Comparison of ENCODE assay signal across 8 cellular contexts in genomic region chr2:193963472-193964119, GRCh38.
DNase-seq lines count a peak whose midpoint lies in the region; ATAC-seq, FAIRE-seq and TF ChIP-seq lines count a peak whose summit lies in the region.

No MANE protein-coding gene starts in this region.

- H3K27ac ChIP-seq in endothelial cell of umbilical vein (ENCODE audit: insufficient read depth, low read depth, low read length): no peak overlapping the region
- H3K27ac ChIP-seq in lower lobe of right lung: no peak overlapping the region

- H3K9me3 Mint-ChIP-seq in activated CD4-positive, alpha-beta memory T cell treated with anti-CD3 and anti-CD28 coated beads for 36 hours: no peaks in the 10 kb centered on the region

- POLR2A ChIA-PET in endothelial cell of umbilical vein (lab: Charles Lee): no interaction called here
- POLR2A ChIA-PET in activated CD4-positive, alpha-beta memory T cell treated with anti-CD3 and anti-CD28 coated beads for 36 hours (lab: Charles Lee): no interaction called here

- H3K36me3 ChIP-seq in HAP-1 (replicated peaks) (no peaks in the 10 kb centered on the region), endothelial cell of umbilical vein (ENCODE audit: control insufficient read depth in 2 of 2, extremely low read depth in 1 of 2, insufficient read depth in 2 of 2, low read length in 2 of 2) (no peaks in the 10 kb centered on the region), lower lobe of right lung (no peaks in the 10 kb centered on the region)

- intact Hi-C loops in endothelial cell of umbilical vein (cut with micrococcal nuclease): loop anchor here (1.0 to 5.0 kb wide), 2 partner anchors 268 to 854 kb away; no protein-coding TSS in a partner anchor
- intact Hi-C loops in lower lobe of right lung (cut with DNase I): no loop called here
- intact Hi-C loops in activated CD4-positive, alpha-beta memory T cell treated with anti-CD3 and anti-CD28 coated beads for 36 hours (cut with micrococcal nuclease): no loop called here

- H3K9me1 ChIP-seq in endothelial cell of umbilical vein (replicated peaks; ENCODE audit: control insufficient read depth, extremely low read depth, insufficient read depth, low read length): no peaks in the 10 kb centered on the region

- no peaks in the 10 kb centered on the region; the same call in 1 of the 2 replicates for H3K4me1 ChIP-seq in HAP-1
- no peaks in the 10 kb centered on the region for H3K4me1 ChIP-seq in endothelial cell of umbilical vein (ENCODE audit: control insufficient read depth, extremely low read depth, insufficient read depth, low read length)
- no peaks in the 10 kb centered on the region for H3K4me1 ChIP-seq in lower lobe of right lung

- H3K27ac Mint-ChIP-seq in activated CD4-positive, alpha-beta memory T cell treated with anti-CD3 and anti-CD28 coated beads for 36 hours: no peak overlapping the region

- no peaks in the 10 kb centered on the region for H3K79me2 ChIP-seq in endothelial cell of umbilical vein (ENCODE audit: control insufficient read depth, insufficient read depth, low read length)

- H3K4me1 Mint-ChIP-seq in activated CD4-positive, alpha-beta memory T cell treated with anti-CD3 and anti-CD28 coated beads for 36 hours (ENCODE audit: low read depth): no peaks in the 10 kb centered on the region

- no peak for FAIRE-seq in endothelial cell of umbilical vein (lab: Jason Lieb, UNC)

- no TSS peak for BruUV-seq in endothelial cell of umbilical vein (replicated peaks; lab: Mats Ljungman, UMichigan)

- no peak for ATAC-seq in GM19324 (IDR thresholded peaks at IDR 0.05; ENCODE audit: low FRiP score, unreplicated experiment)
- ATAC-seq in lower lobe of right lung: no peak

- in situ Hi-C loops in HAP-1 (cut with MboI; ENCODE audit: low sequenced_read_pairs): no loop called here

- dilution Hi-C loops in endothelial cell of umbilical vein (cut with MboI; ENCODE audit: extremely low pct_ligation_motif_present, low sequenced_read_pairs): no loop called here

- H3K4me3 Mint-ChIP-seq in activated CD4-positive, alpha-beta memory T cell treated with anti-CD3 and anti-CD28 coated beads for 36 hours: no peak overlapping the region

- no peak for TF ChIP-seq POLR2A in endothelial cell of umbilical vein (IDR thresholded peaks at IDR 0.05; ENCODE audit: low read depth, low read length)

- no peaks in the 10 kb centered on the region for H3K27me3 Mint-ChIP-seq in activated CD4-positive, alpha-beta memory T cell treated with anti-CD3 and anti-CD28 coated beads for 36 hours

- peak; percentile 65 to 75 for DNase-seq in HAP-1 (ENCODE audit: low spot score in 2 of 2)
- peak; percentile 44 for DNase-seq in NCI-H460 (ENCODE audit: extremely low read depth, low read depth)
- DNase-seq in endothelial cell of umbilical vein (ENCODE audit: low read depth, low spot score): peak; percentile 65
- no peak for DNase-seq in stimulated activated naive CD4-positive, alpha-beta T cell treated with Interleukin-2 at 50 U/mL for 16 hours (lab: John Stamatoyannopoulos, UW)
- DNase-seq in lower lobe of right lung: no peak
- no peak for DNase-seq in activated CD4-positive, alpha-beta memory T cell treated with anti-CD3 and anti-CD28 coated beads for 36 hours

- H3K4me3 ChIP-seq in HAP-1: no peak overlapping the region
- H3K4me3 ChIP-seq in endothelial cell of umbilical vein (replicated peaks in 1 of 3; ENCODE audit: insufficient read depth in 1 of 3, low read depth in 1 of 3, low read length in 3 of 3): no peak overlapping the region
- H3K4me3 ChIP-seq in lower lobe of right lung: no peak overlapping the region

- H4K20me1 ChIP-seq in endothelial cell of umbilical vein (replicated peaks; ENCODE audit: control insufficient read depth, extremely low read depth, insufficient read depth, low read length): no peaks in the 10 kb centered on the region

- peak; percentile 44; the same call in 1 of the 2 replicates for TF ChIP-seq CTCF in GM12874 (IDR thresholded peaks at IDR 0.05; ENCODE audit: insufficient read depth, low read depth, low read length)
- TF ChIP-seq CTCF in endothelial cell of umbilical vein (IDR thresholded peaks at IDR 0.05; ENCODE audit: extremely low read depth in 1 of 2, insufficient read depth in 1 of 2, low read depth in 1 of 2, low read length in 2 of 2): peak; percentile 50 to 55
- no peak for TF ChIP-seq CTCF in lower lobe of right lung (IDR thresholded peaks at IDR 0.05)

- H3K9me3 ChIP-seq in HAP-1 (no peaks in the 10 kb centered on the region), endothelial cell of umbilical vein (replicated peaks; ENCODE audit: control insufficient read depth, insufficient read depth, low read length) (no peaks in the 10 kb centered on the region), lower lobe of right lung (no peaks in the 10 kb centered on the region)

- no peak overlapping the region for H2AFZ ChIP-seq in endothelial cell of umbilical vein (ENCODE audit: low read depth, low read length)

- CTCF ChIA-PET in endothelial cell of umbilical vein (lab: Charles Lee): interaction anchor here (0.6 to 6.2 kb wide), 33 partner anchors 8 to 1975 kb away, joined by 3 to 200 read pairs (median 4); no protein-coding TSS in a partner anchor
- CTCF ChIA-PET in activated CD4-positive, alpha-beta memory T cell treated with anti-CD3 and anti-CD28 coated beads for 36 hours (lab: Charles Lee): no interaction called here

- H3K36me3 Mint-ChIP-seq in activated CD4-positive, alpha-beta memory T cell treated with anti-CD3 and anti-CD28 coated beads for 36 hours: no peaks in the 10 kb centered on the region

- H3K27me3 ChIP-seq in HAP-1 (ENCODE audit: low read depth): no peaks in the 10 kb centered on the region
- H3K27me3 ChIP-seq in endothelial cell of umbilical vein (ENCODE audit: control insufficient read depth in 2 of 2, insufficient read depth in 2 of 2, low read length in 2 of 2): no peaks in the 10 kb centered on the region
- H3K27me3 ChIP-seq in lower lobe of right lung (ENCODE audit: low read depth): no peaks in the 10 kb centered on the region

- H3K4me2 ChIP-seq in endothelial cell of umbilical vein (ENCODE audit: insufficient read depth, low read length): no peak overlapping the region

- H3K9ac ChIP-seq in endothelial cell of umbilical vein (replicated peaks; ENCODE audit: extremely low read depth, insufficient read depth, low read length): no peak overlapping the region

TF ChIP-seq in endothelial cell of umbilical vein, 7 proteins besides CTCF, POLR2A, EP300 and RAD21:
- no peak for TF ChIP-seq FOS (IDR thresholded peaks at IDR 0.05; ENCODE audit: borderline replicate concordance, insufficient read depth, low read length)
- TF ChIP-seq MYC (IDR thresholded peaks at IDR 0.05; ENCODE audit: low read depth, low read length): no peak
- no peak for TF ChIP-seq GATA2 (IDR thresholded peaks at IDR 0.05; ENCODE audit: insufficient read depth, insufficient read length, low read depth, low read length)
- TF ChIP-seq MAX (IDR thresholded peaks at IDR 0.05; ENCODE audit: insufficient read depth, insufficient read length): no peak
- TF ChIP-seq POLR2AphosphoS5 (IDR thresholded peaks at IDR 0.05; ENCODE audit: insufficient read depth, low read depth, low read length): no peak
- TF ChIP-seq JUN (IDR thresholded peaks at IDR 0.05; ENCODE audit: borderline replicate concordance, insufficient read depth, insufficient read length, low read depth): no peak
- no peak for TF ChIP-seq EZH2 (IDR thresholded peaks at IDR 0.05; ENCODE audit: borderline replicate concordance, low read depth, low read length, severe bottlenecking)

Comparison
In these comparisons a context has a peak if more than half of its experiments do, and no peak if none do; other contexts are left out.
1. DNase-seq: peak in HAP-1 (2 of 2), NCI-H460 (single experiment) and endothelial cell of umbilical vein (single experiment); none in stimulated activated naive CD4-positive, alpha-beta T cell treated with Interleukin-2 at 50 U/mL for 16 hours (single experiment), lower lobe of right lung (single experiment) and activated CD4-positive, alpha-beta memory T cell treated with anti-CD3 and anti-CD28 coated beads for 36 hours (single experiment).